Comparison of ENCODE assay signal across 12 cellular contexts in the genomic region with DNA sequence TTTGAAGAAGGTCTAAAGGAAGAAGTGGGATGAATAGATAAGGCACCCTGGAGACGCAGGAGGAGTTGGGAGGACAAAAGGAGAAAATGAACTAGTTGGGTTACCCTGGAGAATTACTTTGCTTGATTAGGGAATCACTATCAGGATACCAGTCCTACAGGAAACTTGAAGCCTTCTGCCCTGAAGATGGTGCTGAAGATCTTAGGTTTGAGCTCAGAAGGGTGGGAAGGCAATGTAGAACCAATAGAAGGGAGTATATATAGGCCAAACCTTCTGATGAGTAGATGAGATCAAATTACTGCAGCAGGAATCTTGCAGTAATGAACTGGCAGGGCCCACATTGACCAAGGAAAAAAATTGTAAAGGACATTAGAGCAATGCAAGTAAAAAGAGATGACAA.
DNase-seq lines count a peak whose midpoint lies in the region; ATAC-seq and TF ChIP-seq lines count a peak whose summit lies in the region.
"Had no signal": no experiment of that assay in that cellular context is flagged by ENCODE, and none has a peak within 500 bp of the region (broad histone marks: within the 10 kb centered on the region; RNA-seq: fewer than 3 reads in every experiment).

No MANE protein-coding gene starts in this region.

- H3K9me3 ChIP-seq in OCI-LY7 (ENCODE audit: low read length) = no peaks in the 10 kb centered on the region

- no peaks in the 10 kb centered on the region for H3K4me1 Mint-ChIP-seq in activated CD4-positive, alpha-beta T cell treated with anti-CD3 and anti-CD28 coated beads, Interleukin-2, amount 10 ng/mL, durations not matched to agents 24 days and 14 days
- H3K4me1 Mint-ChIP-seq in glutamatergic neuron (ENCODE audit: low read depth, unreplicated experiment) = no peaks in the 10 kb centered on the region

- H4K20me1 ChIP-seq in OCI-LY7 (ENCODE audit: insufficient read depth, low read length) = no peaks in the 10 kb centered on the region

- peak; percentile 59 for DNase-seq in activated CD4-positive, alpha-beta T cell treated with anti-CD3 and anti-CD28 coated beads, Interleukin-2, amount 10 ng/mL, durations not matched to agents 24 days and 14 days
- no peak for DNase-seq in activated CD4-positive, alpha-beta T cell treated with anti-CD3 and anti-CD28 coated beads, Interleukin-2, amount 50 U/mL, for 4 hours
- no peak for DNase-seq in OCI-LY7 (ENCODE audit: low spot score)
- DNase-seq in epithelial cell of esophagus (ENCODE audit: low read depth) = peak; percentile 50
- peak; percentile 13 for DNase-seq in stromal cell of bone marrow (ENCODE audit: low read depth)
- DNase-seq in glutamatergic neuron = no peak
- DNase-seq: activated CD4-positive, alpha-beta T cell treated with anti-CD3 and anti-CD28 coated beads for 36 hours; Calu3 had no signal

- no peak overlapping the region for H3K27ac Mint-ChIP-seq in activated CD4-positive, alpha-beta T cell treated with anti-CD3 and anti-CD28 coated beads, Interleukin-2, amount 10 ng/mL, durations not matched to agents 24 days and 14 days
- no peak overlapping the region for H3K27ac Mint-ChIP-seq in glutamatergic neuron (ENCODE audit: unreplicated experiment)
- H3K27ac Mint-ChIP-seq: activated CD4-positive, alpha-beta T cell treated with anti-CD3 and anti-CD28 coated beads for 36 hours; natural killer cell treated with Interleukin-12 subunit alpha and Interleukin-12 subunit beta and Interleukin-15 and Interleukin-18, amount 100 ng/mL, for 72 hours had no signal

- H3K27ac ChIP-seq in OCI-LY7 (ENCODE audit: low read depth, low read length, poor library complexity, severe bottlenecking) = no peak overlapping the region

- H3K9me3 Mint-ChIP-seq in activated CD4-positive, alpha-beta T cell treated with anti-CD3 and anti-CD28 coated beads, Interleukin-2, amount 10 ng/mL, durations not matched to agents 24 days and 14 days = no peaks in the 10 kb centered on the region
- H3K9me3 Mint-ChIP-seq in glutamatergic neuron (ENCODE audit: unreplicated experiment) = no peaks in the 10 kb centered on the region
- H3K9me3 Mint-ChIP-seq: effector memory CD8-positive, alpha-beta T cell; natural killer cell treated with Interleukin-12 subunit alpha and Interleukin-12 subunit beta and Interleukin-15 and Interleukin-18, amount 100 ng/mL, for 72 hours had no signal

- POLR2A ChIA-PET in OCI-LY7 (lab: Charles Lee) = interaction anchor here (0.6 to 1.7 kb wide), 6 partner anchors 10 to 93 kb away, joined by 3 to 5 read pairs (median 4); no protein-coding TSS in a partner anchor

- H3K4me3 ChIP-seq in OCI-LY7 (ENCODE audit: low read depth, low read length, poor library complexity, severe bottlenecking) = no peak overlapping the region
- no peak overlapping the region for H3K4me3 ChIP-seq in epithelial cell of esophagus (ENCODE audit: low read length)

- CTCF ChIA-PET in OCI-LY7 (lab: Charles Lee; ENCODE audit: unreplicated experiment) = no interaction called here

- H3K27me3 Mint-ChIP-seq in activated CD4-positive, alpha-beta T cell treated with anti-CD3 and anti-CD28 coated beads, Interleukin-2, amount 10 ng/mL, durations not matched to agents 24 days and 14 days = no peaks in the 10 kb centered on the region
- H3K27me3 Mint-ChIP-seq in glutamatergic neuron (ENCODE audit: unreplicated experiment) = no peaks in the 10 kb centered on the region
- H3K27me3 Mint-ChIP-seq: activated CD4-positive, alpha-beta T cell treated with anti-CD3 and anti-CD28 coated beads for 36 hours; effector memory CD8-positive, alpha-beta T cell; natural killer cell treated with Interleukin-12 subunit alpha and Interleukin-12 subunit beta and Interleukin-15 and Interleukin-18, amount 100 ng/mL, for 72 hours had no signal

- no peaks in the 10 kb centered on the region for H3K36me3 Mint-ChIP-seq in activated CD4-positive, alpha-beta T cell treated with anti-CD3 and anti-CD28 coated beads, Interleukin-2, amount 10 ng/mL, durations not matched to agents 24 days and 14 days (ENCODE audit: low read depth)
- no peaks in the 10 kb centered on the region for H3K36me3 Mint-ChIP-seq in glutamatergic neuron (ENCODE audit: unreplicated experiment)
- H3K36me3 Mint-ChIP-seq: natural killer cell treated with Interleukin-12 subunit alpha and Interleukin-12 subunit beta and Interleukin-15 and Interleukin-18, amount 100 ng/mL, for 72 hours had no signal

- BruUV-seq in OCI-LY7 (replicated peaks; lab: Mats Ljungman, UMichigan) = no TSS peak

- TF ChIP-seq CTCF in OCI-LY7 (conservative IDR thresholded peaks at IDR 0.05; ENCODE audit: low read length) = peak; percentile 43; the same call in 1 of the 2 replicates
- peak; percentile 36 for TF ChIP-seq CTCF in epithelial cell of esophagus (IDR thresholded peaks at IDR 0.05; ENCODE audit: insufficient read depth, low read depth, low read length, missing control alignments)
- no peak for TF ChIP-seq CTCF in glutamatergic neuron (IDR thresholded peaks at IDR 0.05; ENCODE audit: partially characterized antibody, unreplicated experiment)

- no peak overlapping the region for H2AFZ ChIP-seq in OCI-LY7 (ENCODE audit: low read length)

- H3K79me2 ChIP-seq in OCI-LY7 (ENCODE audit: insufficient read depth, low read depth, low read length) = peaks cover 83% of the 10 kb centered on the region; the same call in 1 of the 2 replicates

- peaks cover 20% of the 10 kb centered on the region for H3K4me1 ChIP-seq in OCI-LY7 (ENCODE audit: insufficient read depth, low read length, poor library complexity, severe bottlenecking)

- no peak for ATAC-seq in HG03378 (IDR thresholded peaks at IDR 0.05; ENCODE audit: unreplicated experiment)
- no peak for ATAC-seq in GM18909 (IDR thresholded peaks at IDR 0.05; ENCODE audit: poor library complexity, unreplicated experiment)
- ATAC-seq: activated CD4-positive, alpha-beta T cell treated with anti-CD3 and anti-CD28 coated beads for 36 hours; effector memory CD8-positive, alpha-beta T cell; natural killer cell treated with Interleukin-12 subunit alpha and Interleukin-12 subunit beta and Interleukin-15 and Interleukin-18, amount 100 ng/mL, for 72 hours had no signal

- H3K36me3 ChIP-seq in OCI-LY7 (ENCODE audit: insufficient read depth, low read length) = peaks cover 90% of the 10 kb centered on the region

- no peak overlapping the region for H3K4me2 ChIP-seq in OCI-LY7 (ENCODE audit: low read length)

- H3K4me3 Mint-ChIP-seq in activated CD4-positive, alpha-beta T cell treated with anti-CD3 and anti-CD28 coated beads, Interleukin-2, amount 10 ng/mL, durations not matched to agents 24 days and 14 days = no peak overlapping the region
- H3K4me3 Mint-ChIP-seq in glutamatergic neuron (ENCODE audit: unreplicated experiment) = no peak overlapping the region
- H3K4me3 Mint-ChIP-seq: activated CD4-positive, alpha-beta T cell treated with anti-CD3 and anti-CD28 coated beads for 36 hours; effector memory CD8-positive, alpha-beta T cell; natural killer cell treated with Interleukin-12 subunit alpha and Interleukin-12 subunit beta and Interleukin-15 and Interleukin-18, amount 100 ng/mL, for 72 hours had no signal

- intact Hi-C loops in activated CD4-positive, alpha-beta T cell treated with anti-CD3 and anti-CD28 coated beads, Interleukin-2, amount 10 ng/mL, durations not matched to agents 24 days and 14 days (cut with micrococcal nuclease) = loop anchor here (5.0 kb wide), 1 partner anchor 99 kb away; no protein-coding TSS in a partner anchor
- intact Hi-C loops in OCI-LY7 (cut with micrococcal nuclease; ENCODE audit: unreplicated experiment) = no loop called here

- H3K9me2 ChIP-seq in OCI-LY7 (ENCODE audit: insufficient read depth, low read length) = no peaks in the 10 kb centered on the region

Comparison
In these comparisons a context has a peak if more than half of its experiments do, and no peak if none do; other contexts are left out.
1. DNase-seq: peak in activated CD4-positive, alpha-beta T cell treated with anti-CD3 and anti-CD28 coated beads, Interleukin-2, amount 10 ng/mL, durations not matched to agents 24 days and 14 days (single experiment), epithelial cell of esophagus (single experiment) and stromal cell of bone marrow (single experiment); none in activated CD4-positive, alpha-beta T cell treated with anti-CD3 and anti-CD28 coated beads, Interleukin-2, amount 50 U/mL, for 4 hours (0 of 2), OCI-LY7 (single experiment) and glutamatergic neuron (single experiment).